Comparison of ENCODE assay signal across 32 cellular contexts in the genomic region with DNA sequence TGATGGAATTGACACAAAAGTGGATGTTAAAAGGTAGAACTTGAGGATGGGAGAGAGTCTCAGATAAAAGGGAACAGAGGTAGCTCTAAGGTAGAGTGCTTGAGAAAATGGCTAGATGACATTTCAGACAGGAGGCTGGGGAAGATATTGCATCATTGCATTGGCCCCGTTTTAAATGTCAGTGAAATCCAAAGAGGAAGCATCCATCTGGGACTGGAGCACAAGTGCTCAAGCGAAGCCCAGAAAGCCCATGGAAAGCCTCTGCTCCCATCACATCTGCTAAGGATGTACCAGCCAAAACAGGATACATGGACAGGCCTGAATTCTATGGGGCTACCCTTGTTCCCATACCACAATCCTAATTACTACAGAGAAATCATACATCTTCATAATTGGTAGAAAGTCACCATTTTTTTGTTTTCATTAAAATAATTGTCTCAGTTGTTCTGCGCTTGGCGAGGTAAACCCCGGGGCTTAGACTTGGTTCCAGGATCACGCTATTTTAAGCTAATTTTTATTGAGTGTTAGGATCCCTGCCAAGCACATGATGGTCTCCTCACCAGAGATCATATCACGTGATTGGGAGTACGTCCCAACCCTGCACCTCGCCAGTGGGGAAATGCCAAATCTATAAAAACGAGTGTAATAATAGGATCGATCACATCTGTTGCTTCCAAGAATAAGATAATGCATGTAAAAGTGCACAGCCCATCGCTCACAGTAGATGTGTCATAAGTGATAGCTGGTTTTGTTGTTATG.
"Had no signal": no experiment of that assay in that cellular context is flagged by ENCODE, and none has a peak within 500 bp of the region (broad histone marks: within the 10 kb centered on the region; RNA-seq: fewer than 3 reads in every experiment).

No MANE protein-coding gene starts in this region.

- H3K9me3 ChIP-seq: gastrocnemius medialis, left lung, lower lobe of right lung, psoas muscle, suprapubic skin, tibial artery, upper lobe of right lung had no signal

- FAIRE-seq: colon, islet of Langerhans, small intestine had no signal

- DNase-seq: activated CD4-positive, alpha-beta T cell treated with anti-CD3 and anti-CD28 coated beads for 1 hour; activated CD4-positive, alpha-beta T cell treated with anti-CD3 and anti-CD28 coated beads, Interleukin-2, amount 50 U/mL, for 1 hour; activated CD8-positive, alpha-beta memory T cell treated with anti-CD3 and anti-CD28 coated beads, Interleukin-2, amount 10 ng/mL, durations not matched to agents 7 days and 5 days; activated CD8-positive, alpha-beta T cell treated with anti-CD3 and anti-CD28 coated beads, Interleukin-2, amount 10 ng/mL, durations not matched to agents 7 days and 5 days; activated naive CD8-positive, alpha-beta T cell treated with anti-CD3 and anti-CD28 coated beads, Interleukin-2, amount 50 U/mL, for 24 hours; activated T-cell treated with anti-CD3 and anti-CD28 coated beads, Interleukin-2, amount 50 U/mL, for 48 hours; amygdala; dermis blood vessel endothelial cell; effector CD8-positive, alpha-beta T cell; erythroblast; gastrocnemius medialis; glutamatergic neuron; left lung; lower lobe of right lung; mesenchymal stem cell; natural killer cell; occipital lobe; psoas muscle; right cardiac atrium; small intestine; stimulated activated CD4-positive, alpha-beta T cell treated with anti-CD3 and anti-CD28 coated beads, Interleukin-4, amount 100 ng/mL, for 4 hours; stimulated activated CD8-positive, alpha-beta memory T cell treated with anti-CD3 and anti-CD28 coated beads, Interleukin-4, amount 100 ng/mL, for 48 hours; T-helper 2 cell; tibial artery; upper lobe of right lung had no signal

- H3K4me3 ChIP-seq: gastrocnemius medialis, left lung, lower lobe of right lung, neural progenitor cell, psoas muscle, suprapubic skin, tibial artery, upper lobe of right lung had no signal

- H3K4me1 ChIP-seq: gastrocnemius medialis, left lung, lower lobe of right lung, neural progenitor cell, parathyroid adenoma, psoas muscle, suprapubic skin, tibial artery, upper lobe of right lung had no signal

- H3K4me2 ChIP-seq: neural progenitor cell had no signal

- H3K27ac ChIP-seq: gastrocnemius medialis, left lung, lower lobe of right lung, neural progenitor cell, parathyroid adenoma, psoas muscle, suprapubic skin, tibial artery, upper lobe of right lung had no signal

- ATAC-seq: activated CD8-positive, alpha-beta memory T cell treated with anti-CD3 and anti-CD28 coated beads, Interleukin-2, amount 10 ng/mL, durations not matched to agents 7 days and 5 days; activated CD8-positive, alpha-beta T cell treated with anti-CD3 and anti-CD28 coated beads, Interleukin-2, amount 10 ng/mL, durations not matched to agents 7 days and 5 days; activated naive CD8-positive, alpha-beta T cell treated with anti-CD3 and anti-CD28 coated beads, Interleukin-2, amount 50 U/mL, for 24 hours; gastrocnemius medialis; left lung; lower lobe of right lung; natural killer cell; psoas muscle; right cardiac atrium; stimulated activated memory B cell treated with anti-CD40 and anti-IgM and Interleukin-4, amounts not matched to agents 10 μg/mL and 1 μg/mL and 100 μg/mL, for 72 hours; upper lobe of right lung; WTC11 had no signal
